In genomic region chr3:13517253-13517977, GRCh38 we compare ENCODE assay signal across 23 cellular contexts. TPM values are rescaled to one million over a fixed set of nuclear protein-coding genes. Genes with fewer than 3 reads are reported as not detected.
DNase-seq lines count a peak whose midpoint lies in the region; ATAC-seq, FAIRE-seq and TF ChIP-seq lines count a peak whose summit lies in the region.
"Had no signal": no experiment of that assay in that cellular context is flagged by ENCODE, and none has a peak within 500 bp of the region (broad histone marks: within the 10 kb centered on the region; RNA-seq: fewer than 3 reads in every experiment).

No MANE protein-coding gene starts in this region.

- no peak overlapping the region for H2BK20ac ChIP-seq in H1 (ENCODE audit: low read length)

- no peak overlapping the region for H4K91ac ChIP-seq in H1 (replicated peaks; ENCODE audit: insufficient read length, low read length)

- no peak overlapping the region for H2BK5ac ChIP-seq in H1 (ENCODE audit: low read depth, low read length)

- H3K27me3 ChIP-seq in H1 (replicated peaks in 1 of 4; ENCODE audit: control insufficient read depth in 3 of 4, extremely low read depth in 1 of 4, insufficient read depth in 3 of 4, low read length in 3 of 4), result no peaks in the 10 kb centered on the region; a peak in 1 of 7 replicates
- H3K27me3 ChIP-seq in right cardiac atrium (ENCODE audit: control insufficient read depth, insufficient read depth), result no peaks in the 10 kb centered on the region
- H3K27me3 ChIP-seq in vagina, result no peaks in the 10 kb centered on the region

- no peak overlapping the region for H3K56ac ChIP-seq in H1 (replicated peaks; ENCODE audit: insufficient read length, low read depth, low read length)

- H2BK120ac ChIP-seq in H1 (replicated peaks; ENCODE audit: low read depth, low read length), result no peak overlapping the region

- H2BK12ac ChIP-seq in H1 (ENCODE audit: low read depth, low read length), result no peak overlapping the region

- H4K5ac ChIP-seq in H1 (ENCODE audit: insufficient read length, low read depth, low read length), result no peak overlapping the region

- H3K23ac ChIP-seq in H1 (ENCODE audit: insufficient read length), result no peak overlapping the region

- TF ChIP-seq RAD21 in H1 (IDR thresholded peaks at IDR 0.05 in 1 of 2, conservative IDR thresholded peaks at IDR 0.05 in 1 of 2; ENCODE audit: low read depth in 2 of 2, low read length in 2 of 2), result no peak

- no peak for DNase-seq in H1 (ENCODE audit: low read depth in 1 of 2, low spot score in 2 of 2)
- peak; percentile 91 to 96 (median 94) for DNase-seq in right cardiac atrium
- DNase-seq in sciatic nerve (ENCODE audit: low spot score), result no peak
- DNase-seq in vagina (ENCODE audit: extremely low spot score in 2 of 2), result no peak
- no peak for DNase-seq in stimulated activated CD4-positive, alpha-beta T cell treated with anti-CD3 and anti-CD28 coated beads, Interleukin-2, amount 100 ng/mL, for 24 hours
- no peak for DNase-seq in activated CD8-positive, alpha-beta T cell treated with anti-CD3 and anti-CD28 coated beads, Interleukin-2, amount 10 ng/mL, durations not matched to agents 7 days and 5 days
- no peak for DNase-seq in iPS-NIHi11 (ENCODE audit: low spot score)
- DNase-seq: activated CD4-positive, alpha-beta T cell treated with anti-CD3 and anti-CD28 coated beads for 48 hours; activated naive CD4-positive, alpha-beta T cell treated with anti-CD3 and anti-CD28 coated beads, Interleukin-2, amount 50 U/mL, for 16 hours; CD4-positive, alpha-beta memory T cell; DMS153; effector memory CD4-positive, alpha-beta T cell; GF-D8; NCI-H524 treated with DMSO at 0.1 percent for 48 hours; RPMI8226; stimulated activated CD4-positive, alpha-beta T cell treated with anti-CD3 and anti-CD28 coated beads, Interleukin-4, amount 100 ng/mL, for 4 hours; stimulated activated naive CD8-positive, alpha-beta T cell treated with anti-CD3 and anti-CD28 coated beads, Interleukin-15, Interleukin-2, amounts not matched to agents 100 U/mL and 50 U/mL, for 24 hours had no signal

- peaks cover 0 to 2% of the 10 kb centered on the region in 2 experiments for H4K20me1 ChIP-seq in H1 (replicated peaks in 1 of 2; ENCODE audit: control insufficient read depth in 1 of 2, insufficient read depth in 2 of 2, low read length in 2 of 2)

- CTCF ChIA-PET in H1 (lab: Charles Lee; ENCODE audit: partially characterized antibody), result interaction anchor here (0.8 to 51.2 kb wide), 7 partner anchors 10 to 132 kb away, joined by 3 to 856 read pairs (median 4); partner anchors contain the start of gene FBLN2
- CTCF ChIA-PET in activated CD8-positive, alpha-beta T cell treated with anti-CD3 and anti-CD28 coated beads, Interleukin-2, amount 10 ng/mL, durations not matched to agents 7 days and 5 days (lab: Charles Lee), result no interaction called here

- no peak overlapping the region for H3K4me3 Mint-ChIP-seq in activated CD8-positive, alpha-beta T cell treated with anti-CD3 and anti-CD28 coated beads, Interleukin-2, amount 10 ng/mL, durations not matched to agents 7 days and 5 days
- H3K4me3 Mint-ChIP-seq: CD4-positive, alpha-beta memory T cell; neural crest cell had no signal

- H3K27ac ChIP-seq in H1 (ENCODE audit: low read depth, low read length), result no peak overlapping the region
- H3K27ac ChIP-seq in right cardiac atrium (ENCODE audit: low read length), result peak overlapping the region; percentile 87
- peak overlapping the region; percentile 91 for H3K27ac ChIP-seq in vagina
- H3K27ac ChIP-seq: KMS-11 had no signal

- H3K4me3 ChIP-seq in H1 (ENCODE audit: extremely low read depth in 1 of 4, insufficient read depth in 2 of 4, low read depth in 3 of 4, low read length in 4 of 4), result no peak overlapping the region
- no peak overlapping the region for H3K4me3 ChIP-seq in right cardiac atrium (ENCODE audit: low read length)
- H3K4me3 ChIP-seq in vagina, result no peak overlapping the region
- H3K4me3 ChIP-seq: HAP-1 had no signal

- POLR2A ChIA-PET in H1 (lab: Charles Lee; ENCODE audit: partially characterized antibody), result interaction anchor here (1.3 kb wide), 1 partner anchor 135 kb away, joined by 3 read pairs; no protein-coding TSS in a partner anchor
- POLR2A ChIA-PET in activated CD8-positive, alpha-beta T cell treated with anti-CD3 and anti-CD28 coated beads, Interleukin-2, amount 10 ng/mL, durations not matched to agents 7 days and 5 days (lab: Charles Lee), result no interaction called here

- no peak overlapping the region; the same call in 1 of the 2 replicates for H3K18ac ChIP-seq in H1 (ENCODE audit: extremely low read depth, low read length)

- no peak overlapping the region for H3K27ac Mint-ChIP-seq in activated CD8-positive, alpha-beta T cell treated with anti-CD3 and anti-CD28 coated beads, Interleukin-2, amount 10 ng/mL, durations not matched to agents 7 days and 5 days
- H3K27ac Mint-ChIP-seq: CD4-positive, alpha-beta memory T cell had no signal

- no peaks in the 10 kb centered on the region for H3K79me1 ChIP-seq in H1 (ENCODE audit: low read depth, low read length)

- H3K4ac ChIP-seq in H1 (replicated peaks; ENCODE audit: insufficient read length, low read depth, low read length), result no peak overlapping the region

- TF ChIP-seq CTCF in H1 (IDR thresholded peaks at IDR 0.05; ENCODE audit: control extremely low read depth in 1 of 3, insufficient read depth in 1 of 3, low read depth in 1 of 3, low read length in 3 of 3), result no peak
- TF ChIP-seq CTCF in vagina (IDR thresholded peaks at IDR 0.05), result no peak

- H3K9me3 Mint-ChIP-seq in activated CD8-positive, alpha-beta T cell treated with anti-CD3 and anti-CD28 coated beads, Interleukin-2, amount 10 ng/mL, durations not matched to agents 7 days and 5 days (ENCODE audit: insufficient read depth), result no peaks in the 10 kb centered on the region

- TF ChIP-seq POLR2A in H1 (IDR thresholded peaks at IDR 0.05; ENCODE audit: control extremely low read depth in 1 of 2, low read depth in 2 of 2, low read length in 2 of 2) (no peak), vagina (IDR thresholded peaks at IDR 0.05) (no peak)

- H3K36me3 ChIP-seq in H1 (ENCODE audit: control insufficient read depth in 2 of 4, insufficient read depth in 4 of 4, low read length in 3 of 4), result no peaks in the 10 kb centered on the region
- no peaks in the 10 kb centered on the region for H3K36me3 ChIP-seq in vagina
- H3K36me3 ChIP-seq: HAP-1 had no signal

- no peaks in the 10 kb centered on the region for H3K4me1 Mint-ChIP-seq in activated CD8-positive, alpha-beta T cell treated with anti-CD3 and anti-CD28 coated beads, Interleukin-2, amount 10 ng/mL, durations not matched to agents 7 days and 5 days (ENCODE audit: low read depth)
- H3K4me1 Mint-ChIP-seq: CD4-positive, alpha-beta memory T cell had no signal

- peak; percentile 86 to 87 for ATAC-seq in right cardiac atrium
- ATAC-seq in sciatic nerve, result peak; percentile 86
- no peak for ATAC-seq in activated CD8-positive, alpha-beta T cell treated with anti-CD3 and anti-CD28 coated beads, Interleukin-2, amount 10 ng/mL, durations not matched to agents 7 days and 5 days
- ATAC-seq: SK-N-SH treated with all-trans-retinoic acid at 6 μM for 48 hours; stimulated activated naive CD8-positive, alpha-beta T cell treated with anti-CD3 and anti-CD28 coated beads, Interleukin-15, Interleukin-2, amounts not matched to agents 100 U/mL and 50 U/mL, for 24 hours had no signal

- H4K8ac ChIP-seq in H1 (ENCODE audit: extremely low read depth, insufficient read depth, low read length), result 0 out of 2 replicates have a peak overlapping the region, but pooled peaks have one; percentile 19

- no peak overlapping the region for H3K9ac ChIP-seq in H1 (replicated peaks in 1 of 4; ENCODE audit: extremely low read depth in 1 of 4, low read depth in 3 of 4, low read length in 3 of 4)
- H3K9ac ChIP-seq: KMS-11 had no signal

- FAIRE-seq in H1 (lab: Jason Lieb, UNC), result no peak
- FAIRE-seq: urothelium cell line had no signal

- H3K4me2 ChIP-seq in H1 (ENCODE audit: insufficient read depth in 1 of 2, low read depth in 2 of 2, low read length in 2 of 2), result no peak overlapping the region
- H3K4me2 ChIP-seq: KMS-11 had no signal

- no peak overlapping the region for H2BK15ac ChIP-seq in H1 (ENCODE audit: low read length)

- TF ChIP-seq EP300 in H1 (IDR thresholded peaks at IDR 0.05; ENCODE audit: borderline replicate concordance in 1 of 2, low read depth in 2 of 2, low read length in 2 of 2), result no peak

- no peaks in the 10 kb centered on the region for H3K36me3 Mint-ChIP-seq in activated CD8-positive, alpha-beta T cell treated with anti-CD3 and anti-CD28 coated beads, Interleukin-2, amount 10 ng/mL, durations not matched to agents 7 days and 5 days (ENCODE audit: low read depth)
- H3K36me3 Mint-ChIP-seq: CD4-positive, alpha-beta memory T cell had no signal

- no peak overlapping the region for H2AK5ac ChIP-seq in H1 (ENCODE audit: low read depth, low read length)

- H3K27me3 Mint-ChIP-seq in activated CD8-positive, alpha-beta T cell treated with anti-CD3 and anti-CD28 coated beads, Interleukin-2, amount 10 ng/mL, durations not matched to agents 7 days and 5 days (ENCODE audit: low read depth), result peaks cover 8% of the 10 kb centered on the region

- 84% methylated on average over 15 of the region's 18 CpGs; no CpG with 5 or more reads in 1 of the 2 experiments for WGBS in H1 (ENCODE audit: extremely low coverage in 1 of 2, insufficient coverage in 1 of 2, insufficient read length in 1 of 2, insufficient replicate concordance in 2 of 2, low coverage in 1 of 2, low lambda C conversion rate in 2 of 2, missing lambda C conversion rate in 1 of 2), 2 experiments
- 52% methylated on average over 18 of the region's 18 CpGs for WGBS in right cardiac atrium

- intact Hi-C loops in right cardiac atrium (cut with DNase I), result no loop called here
- intact Hi-C loops in sciatic nerve (cut with DNase I), result no loop called here
- intact Hi-C loops in vagina (cut with DNase I), result no loop called here

- no peaks in the 10 kb centered on the region for H3K79me2 ChIP-seq in H1 (ENCODE audit: control insufficient read depth in 1 of 2, insufficient read depth in 2 of 2, low read length in 2 of 2)

- H3K4me1 ChIP-seq in H1 (replicated peaks in 1 of 4; ENCODE audit: control insufficient read depth in 3 of 4, insufficient read depth in 4 of 4, low read length in 3 of 4), result peaks cover 0 to 2% (median 0%) of the 10 kb centered on the region in 4 experiments; a peak in 1 of 7 replicates
- peaks cover 11% of the 10 kb centered on the region for H3K4me1 ChIP-seq in right cardiac atrium (ENCODE audit: control insufficient read depth, insufficient read depth, low read length)
- H3K4me1 ChIP-seq in vagina, result peaks cover 69% of the 10 kb centered on the region

- H3K9me3 ChIP-seq in H1 (ENCODE audit: insufficient read depth in 2 of 2, low read depth in 1 of 2, low read length in 1 of 2) (peaks cover 0 to 2% of the 10 kb centered on the region in 2 experiments; a peak in 1 of 4 replicates), right cardiac atrium (ENCODE audit: control insufficient read depth, low read length) (no peaks in the 10 kb centered on the region), vagina (no peaks in the 10 kb centered on the region)
- H3K9me3 ChIP-seq: HAP-1 had no signal

- no peak overlapping the region for H3K14ac ChIP-seq in H1 (ENCODE audit: insufficient read length)

- no peak overlapping the region for H2AFZ ChIP-seq in H1 (ENCODE audit: low read length)

- no peaks in the 10 kb centered on the region for H3K23me2 ChIP-seq in H1 (ENCODE audit: low read depth, low read length)

RNA-seq across cellular contexts. Expression of gene FBLN2, which starts 31.5 kb away (rescaled TPM):
- total RNA-seq in H1 (2021; fragmentation: NEBNext Ultra II Directional; extraction: Animal tissue kit (Norgen Biotek cat#: 25700)), result 15.5 and 17.4 TPM in 2 replicates
- polyA plus RNA-seq in H1 (2011; rRNA removed) (24.2 and 26.5 TPM in 2 replicates), right cardiac atrium (124 TPM)
- polyA plus RNA-seq in H1 (2011; cell fraction: cytosol; rRNA removed), result 18.1 TPM
- polyA plus RNA-seq in H1 (2011; cell fraction: nucleus; rRNA removed), result 23.2 TPM
- polyA plus RNA-seq in H1 (2012, experiment 1 of 2), result 7.5 to 15.3 TPM (median 12.9 TPM) in 4 replicates
- 12.0 TPM for polyA plus RNA-seq in H1 (2012, experiment 2 of 2)
- polyA plus RNA-seq in H1 (2013, experiment 1 of 2), result 42.7 TPM
- polyA plus RNA-seq in H1 (2013, experiment 2 of 2), result 31.4 TPM
- polyA minus RNA-seq in H1 (2011; rRNA and poly(A)+ RNA removed), result 9.5 and 12.2 TPM in 2 replicates
- polyA minus RNA-seq in H1 (2011; cell fraction: cytosol; rRNA and poly(A)+ RNA removed), result 17.5 TPM
- 6.6 TPM for polyA minus RNA-seq in H1 (2011; cell fraction: nucleus; rRNA and poly(A)+ RNA removed)
- total RNA-seq in right cardiac atrium (100 to 1,000 TPM; 165 to 323 (median 258) TPM), sciatic nerve (236 TPM), vagina (94.3 TPM)
- 1 to 10 TPM; 1.8 to 2.6 TPM for total RNA-seq in activated CD8-positive, alpha-beta T cell treated with anti-CD3 and anti-CD28 coated beads, Interleukin-2, amount 10 ng/mL, durations not matched to agents 7 days and 5 days
- total RNA-seq: CD4-positive, alpha-beta memory T cell; T-helper 2 cell treated with Interferon-gamma antibody and Interleukin-4, amounts not matched to agents 100 ng/mL and 5 ng/mL, for 36 hours had no signal
- polyA plus RNA-seq: CD4-positive, alpha-beta memory T cell had no signal

RNA-seq across cellular contexts. Expression of gene HDAC11, which starts 37.3 kb away (rescaled TPM):
- 7.4 and 7.5 TPM in 2 replicates for total RNA-seq in H1 (2021; fragmentation: NEBNext Ultra II Directional; extraction: Animal tissue kit (Norgen Biotek cat#: 25700))
- polyA plus RNA-seq in H1 (2011; rRNA removed) (6.8 and 7.7 TPM in 2 replicates), right cardiac atrium (51.3 TPM)
- polyA plus RNA-seq in H1 (2011; cell fraction: cytosol; rRNA removed), result 7.9 TPM
- 8.3 TPM for polyA plus RNA-seq in H1 (2011; cell fraction: nucleus; rRNA removed)
- 6.0 to 17.0 TPM (median 10.6 TPM) in 4 replicates for polyA plus RNA-seq in H1 (2012, experiment 1 of 2)
- polyA plus RNA-seq in H1 (2012, experiment 2 of 2), result 20.4 TPM
- 5.8 TPM for polyA plus RNA-seq in H1 (2013, experiment 1 of 2)
- polyA plus RNA-seq in H1 (2013, experiment 2 of 2), result 6.0 TPM
- 5.5 and 9.7 TPM in 2 replicates for polyA minus RNA-seq in H1 (2011; rRNA and poly(A)+ RNA removed)
- polyA minus RNA-seq in H1 (2011; cell fraction: cytosol; rRNA and poly(A)+ RNA removed), result 5.5 TPM
- 6.2 TPM for polyA minus RNA-seq in H1 (2011; cell fraction: nucleus; rRNA and poly(A)+ RNA removed)
- total RNA-seq in right cardiac atrium (10 to 100 TPM; 35.2 to 43.2 (median 40.0) TPM), sciatic nerve (38.8 TPM), vagina (12.0 TPM)
- under 1 TPM; 0.87 to 0.99 TPM for total RNA-seq in activated CD8-positive, alpha-beta T cell treated with anti-CD3 and anti-CD28 coated beads, Interleukin-2, amount 10 ng/mL, durations not matched to agents 7 days and 5 days

Comparison
In these comparisons a context has a peak if more than half of its experiments do, and no peak if none do; other contexts are left out.
1. DNase-seq: peak in right cardiac atrium (3 of 3); none in H1 (0 of 2), sciatic nerve (single experiment), vagina (0 of 2), stimulated activated CD4-positive, alpha-beta T cell treated with anti-CD3 and anti-CD28 coated beads, Interleukin-2, amount 100 ng/mL, for 24 hours (0 of 2), activated CD8-positive, alpha-beta T cell treated with anti-CD3 and anti-CD28 coated beads, Interleukin-2, amount 10 ng/mL, durations not matched to agents 7 days and 5 days (single experiment) and iPS-NIHi11 (single experiment).